7 cellular contexts compared by ENCODE assay signal in genomic region chr5:169192572-169192971, GRCh38.
"Had no signal": no experiment of that assay in that cellular context is flagged by ENCODE, and none has a peak within 500 bp of the region (broad histone marks: within the 10 kb centered on the region; RNA-seq: fewer than 3 reads in every experiment).

No MANE protein-coding gene starts in this region.

- H3K4me3 Mint-ChIP-seq: GM23338, H9 had no signal

- H3K4me3 ChIP-seq: GM23338 had no signal

- DNase-seq: H9, HCEC 1CT, IMR-90 had no signal

- H3K4me1 Mint-ChIP-seq: GM23338, H9 had no signal

- H3K27ac Mint-ChIP-seq: GM23338, H9 had no signal

- H3K9me3 Mint-ChIP-seq: GM23338, H9 had no signal

- ATAC-seq: GM23338 had no signal

- H3K4me2 ChIP-seq: GM23338 had no signal

- FAIRE-seq: H1, H54, HTR-8/SVneo had no signal

- H2AFZ ChIP-seq: GM23338 had no signal
